18 cellular contexts compared by ENCODE assay signal in genomic region chr9:16928179-16928945, GRCh38. TPM values are rescaled to one million over a fixed set of nuclear protein-coding genes. Genes with fewer than 3 reads are reported as not detected.
DNase-seq lines count a peak whose midpoint lies in the region; ATAC-seq, FAIRE-seq and TF ChIP-seq lines count a peak whose summit lies in the region.
"Had no signal": no experiment of that assay in that cellular context is flagged by ENCODE, and none has a peak within 500 bp of the region (broad histone marks: within the 10 kb centered on the region; RNA-seq: fewer than 3 reads in every experiment).

No MANE protein-coding gene starts in this region.

- BruUV-seq in GM12878 (replicated peaks; lab: Mats Ljungman, UMichigan) = no TSS peak

- DNase-seq in GM23248 (peak; percentile 71), MG63 (peak; percentile 88), GM12878 (ENCODE audit: low read depth, low spot score) (no peak), kidney tubule cell (ENCODE audit: low spot score) (peak; percentile 75), D341Med (ENCODE audit: low spot score) (no peak)
- no peak for DNase-seq in activated CD4-positive, alpha-beta T cell treated with anti-CD3 and anti-CD28 coated beads, Interleukin-2, amount 10 ng/mL, durations not matched to agents 7 days and 5 days
- DNase-seq in effector memory CD4-positive, alpha-beta T cell = no peak
- DNase-seq: activated CD4-positive, alpha-beta memory T cell treated with anti-CD3 and anti-CD28 coated beads for 36 hours; activated naive CD4-positive, alpha-beta T cell treated with anti-CD3 and anti-CD28 coated beads, Interleukin-2, amount 50 U/mL, for 16 hours; activated T-cell treated with anti-CD3 and anti-CD28 coated beads, Interleukin-2, amount 50 U/mL, for 1 hour; heart left ventricle; kidney; NCI-H2081 had no signal

- peak overlapping the region; percentile 27 for H3K27ac ChIP-seq in GM23248
- H3K27ac ChIP-seq in GM12878 (ENCODE audit: control insufficient read depth, insufficient read depth) = no peak overlapping the region
- no peak overlapping the region for H3K27ac ChIP-seq in effector memory CD4-positive, alpha-beta T cell (ENCODE audit: insufficient read depth, low read length, poor library complexity, severe bottlenecking)
- H3K27ac ChIP-seq: heart left ventricle, thoracic aorta had no signal

- no peaks in the 10 kb centered on the region for H3K27me3 Mint-ChIP-seq in activated CD4-positive, alpha-beta T cell treated with anti-CD3 and anti-CD28 coated beads, Interleukin-2, amount 10 ng/mL, durations not matched to agents 7 days and 5 days
- H3K27me3 Mint-ChIP-seq: activated CD4-positive, alpha-beta memory T cell treated with anti-CD3 and anti-CD28 coated beads for 36 hours; B cell; dendritic cell treated with granulocyte-macrophage colony-stimulating factor and Interleukin-4, amounts not matched to agents 40 ng/mL and 50 ng/mL, for 4 days had no signal

- POLR2A ChIA-PET in GM12878 (lab: Charles Lee) = no interaction called here
- POLR2A ChIA-PET in activated CD4-positive, alpha-beta T cell treated with anti-CD3 and anti-CD28 coated beads, Interleukin-2, amount 10 ng/mL, durations not matched to agents 7 days and 5 days (lab: Charles Lee) = no interaction called here

- H3K9me3 Mint-ChIP-seq in activated CD4-positive, alpha-beta T cell treated with anti-CD3 and anti-CD28 coated beads, Interleukin-2, amount 10 ng/mL, durations not matched to agents 7 days and 5 days = peaks cover 5% of the 10 kb centered on the region
- H3K9me3 Mint-ChIP-seq: dendritic cell treated with granulocyte-macrophage colony-stimulating factor and Interleukin-4, amounts not matched to agents 40 ng/mL and 50 ng/mL, for 4 days had no signal

- H4K20me1 ChIP-seq in GM23248 (ENCODE audit: insufficient read depth) = no peaks in the 10 kb centered on the region
- no peaks in the 10 kb centered on the region for H4K20me1 ChIP-seq in GM12878 (ENCODE audit: control insufficient read depth, insufficient read depth)

- TF ChIP-seq EP300 in GM12878 (IDR thresholded peaks at IDR 0.05; ENCODE audit: borderline replicate concordance in 1 of 2, control insufficient read depth in 1 of 2, low read depth in 2 of 2, low read length in 2 of 2) = no peak

- peaks cover 22% of the 10 kb centered on the region for H3F3A ChIP-seq in GM23248 (ENCODE audit: insufficient read depth)

- in situ Hi-C loops in GM23248 (cut with MboI) (no loop called here), GM12878 (cut with MboI) (no loop called here)

- H3K36me3 ChIP-seq in GM23248 (ENCODE audit: low read depth) (no peaks in the 10 kb centered on the region), MG63 (no peaks in the 10 kb centered on the region), GM12878 (ENCODE audit: control insufficient read depth in 2 of 2, insufficient read depth in 2 of 2, low read length in 1 of 2) (no peaks in the 10 kb centered on the region)
- no peaks in the 10 kb centered on the region for H3K36me3 ChIP-seq in effector memory CD4-positive, alpha-beta T cell (ENCODE audit: control insufficient read depth, insufficient read depth, low read length)
- H3K36me3 ChIP-seq: heart left ventricle, thoracic aorta had no signal

- H2AFZ ChIP-seq in GM23248 = no peak overlapping the region
- no peak overlapping the region for H2AFZ ChIP-seq in GM12878 (ENCODE audit: control insufficient read depth, low read depth, low read length)

- no peak overlapping the region for H3K4me3 Mint-ChIP-seq in activated CD4-positive, alpha-beta T cell treated with anti-CD3 and anti-CD28 coated beads, Interleukin-2, amount 10 ng/mL, durations not matched to agents 7 days and 5 days
- H3K4me3 Mint-ChIP-seq: activated CD4-positive, alpha-beta memory T cell treated with anti-CD3 and anti-CD28 coated beads for 36 hours; B cell; dendritic cell treated with granulocyte-macrophage colony-stimulating factor and Interleukin-4, amounts not matched to agents 40 ng/mL and 50 ng/mL, for 4 days; nephron had no signal

- no peaks in the 10 kb centered on the region for H3K4me1 Mint-ChIP-seq in activated CD4-positive, alpha-beta T cell treated with anti-CD3 and anti-CD28 coated beads, Interleukin-2, amount 10 ng/mL, durations not matched to agents 7 days and 5 days
- H3K4me1 Mint-ChIP-seq: B cell, nephron had no signal

- H3K9me2 ChIP-seq in GM23248 (ENCODE audit: insufficient read depth) = no peaks in the 10 kb centered on the region

- no peak for TF ChIP-seq POLR2A in GM12878 (IDR thresholded peaks at IDR 0.05; ENCODE audit: low read depth, low read length)

- intact Hi-C loops in GM12878 (cut with micrococcal nuclease; ENCODE audit: unreplicated experiment) = no loop called here

- SMC1A ChIA-PET in GM12878 (lab: Charles Lee; ENCODE audit: uncharacterized antibody, unreplicated experiment) = no interaction called here

- no peak for TF ChIP-seq CTCF in GM12878 (IDR thresholded peaks at IDR 0.05 in 2 of 3, conservative IDR thresholded peaks at IDR 0.05 in 1 of 3; ENCODE audit: control insufficient read depth in 2 of 3, extremely low read depth in 1 of 3, insufficient read depth in 1 of 3, low read depth in 3 of 3, low read length in 3 of 3)

- H3K4me3 ChIP-seq in GM23248 (no peak overlapping the region), MG63 (no peak overlapping the region), GM12878 (no peak overlapping the region)
- no peak overlapping the region for H3K4me3 ChIP-seq in effector memory CD4-positive, alpha-beta T cell (ENCODE audit: insufficient read depth, low read depth, low read length, poor library complexity, severe bottlenecking)
- H3K4me3 ChIP-seq: heart left ventricle, thoracic aorta had no signal

- RAD21 ChIA-PET in GM12878 (lab: Charles Lee; ENCODE audit: unreplicated experiment) = no interaction called here

- H3K27me3 ChIP-seq in GM23248 (replicated peaks; ENCODE audit: insufficient read depth) = no peaks in the 10 kb centered on the region
- no peaks in the 10 kb centered on the region for H3K27me3 ChIP-seq in MG63
- no peaks in the 10 kb centered on the region for H3K27me3 ChIP-seq in GM12878 (replicated peaks in 1 of 2; ENCODE audit: control insufficient read depth in 2 of 2, insufficient read depth in 2 of 2, low read length in 1 of 2)
- no peaks in the 10 kb centered on the region for H3K27me3 ChIP-seq in effector memory CD4-positive, alpha-beta T cell (replicated peaks; ENCODE audit: control insufficient read depth, insufficient read depth, low read length, poor library complexity, severe bottlenecking)
- H3K27me3 ChIP-seq: heart left ventricle had no signal

- no peak for FAIRE-seq in GM12878 (lab: Jason Lieb, UNC)

- H3K27ac Mint-ChIP-seq in activated CD4-positive, alpha-beta T cell treated with anti-CD3 and anti-CD28 coated beads, Interleukin-2, amount 10 ng/mL, durations not matched to agents 7 days and 5 days = no peak overlapping the region
- H3K27ac Mint-ChIP-seq: activated CD4-positive, alpha-beta memory T cell treated with anti-CD3 and anti-CD28 coated beads for 36 hours; B cell; dendritic cell treated with granulocyte-macrophage colony-stimulating factor and Interleukin-4, amounts not matched to agents 40 ng/mL and 50 ng/mL, for 4 days; nephron had no signal

- WGBS in GM23248 (ENCODE audit: low coverage in 1 of 2, low lambda C conversion rate in 2 of 2, missing lambda C conversion rate in 2 of 2), 2 experiments = 58 to 65% methylated on average over 5 of the region's 5 CpGs
- 26% methylated on average over 5 of the region's 5 CpGs for WGBS in GM12878 (ENCODE audit: insufficient coverage, insufficient replicate concordance, low lambda C conversion rate, missing lambda C conversion rate)

- H3K36me3 Mint-ChIP-seq in activated CD4-positive, alpha-beta T cell treated with anti-CD3 and anti-CD28 coated beads, Interleukin-2, amount 10 ng/mL, durations not matched to agents 7 days and 5 days (ENCODE audit: low read depth) = no peaks in the 10 kb centered on the region
- H3K36me3 Mint-ChIP-seq: activated CD4-positive, alpha-beta memory T cell treated with anti-CD3 and anti-CD28 coated beads for 36 hours had no signal

- H3K4me2 ChIP-seq in GM23248 (ENCODE audit: unreplicated experiment) (peak overlapping the region; percentile 22), GM12878 (ENCODE audit: control insufficient read depth, insufficient read depth) (no peak overlapping the region)

- H3K9ac ChIP-seq in GM23248 = no peak overlapping the region
- no peak overlapping the region for H3K9ac ChIP-seq in GM12878 (ENCODE audit: control insufficient read depth, insufficient read depth, low read length)

- CTCF ChIA-PET in GM12878 (lab: Yijun Ruan, JAX) = no interaction called here
- CTCF ChIA-PET in activated CD4-positive, alpha-beta T cell treated with anti-CD3 and anti-CD28 coated beads, Interleukin-2, amount 10 ng/mL, durations not matched to agents 7 days and 5 days (lab: Charles Lee) = no interaction called here

- peaks cover 16% of the 10 kb centered on the region for H3K4me1 ChIP-seq in GM23248 (ENCODE audit: insufficient read depth)
- H3K4me1 ChIP-seq in GM12878 (ENCODE audit: control insufficient read depth, insufficient read depth, low read length) = no peaks in the 10 kb centered on the region
- no peaks in the 10 kb centered on the region for H3K4me1 ChIP-seq in effector memory CD4-positive, alpha-beta T cell (ENCODE audit: control insufficient read depth, insufficient read depth, low read length, poor library complexity, severe bottlenecking)
- H3K4me1 ChIP-seq: heart left ventricle had no signal

- peak; percentile 52; the same call in 2 of the 3 replicates for ATAC-seq in GM12878
- ATAC-seq in HG03097 (IDR thresholded peaks at IDR 0.05; ENCODE audit: low FRiP score, unreplicated experiment) = no peak
- ATAC-seq: heart left ventricle had no signal

- H3K9me3 ChIP-seq in GM23248 (ENCODE audit: low read depth) (no peaks in the 10 kb centered on the region), MG63 (no peaks in the 10 kb centered on the region; the same call in 1 of the 2 replicates), GM12878 (replicated peaks; ENCODE audit: control insufficient read depth, insufficient read depth, low read length) (no peaks in the 10 kb centered on the region; the same call in 2 of the 3 replicates)
- H3K9me3 ChIP-seq in effector memory CD4-positive, alpha-beta T cell (ENCODE audit: control insufficient read depth, low read length) = no peaks in the 10 kb centered on the region
- H3K9me3 ChIP-seq: thoracic aorta had no signal

- TF ChIP-seq RAD21 in GM12878 (IDR thresholded peaks at IDR 0.05; ENCODE audit: insufficient read depth, low read depth, low read length) = no peak

- H3K79me2 ChIP-seq in GM23248 (ENCODE audit: insufficient read depth) (no peaks in the 10 kb centered on the region), GM12878 (ENCODE audit: control insufficient read depth, insufficient read depth, low read length) (no peaks in the 10 kb centered on the region)

RNA-seq across cellular contexts. Expression of gene BNC2, which starts 57.9 kb away (rescaled TPM):
- 18.5 and 18.6 TPM in 2 replicates for total RNA-seq in GM23248 (2014; rRNA removed; shearing (Covaris generic))
- polyA plus RNA-seq in GM23248 (2016; fragmentation: Nextera tagmentation; extraction: Ambion mirVana) = 13.8 and 15.1 TPM in 2 replicates
- total RNA-seq in MG63 (2014; rRNA removed; shearing (Covaris generic); ENCODE audit: low replicate concordance) = 38.8 and 49.5 TPM in 2 replicates
- total RNA-seq in GM12878 (2013; cell fraction: nucleolus; rRNA removed) = 12.1 and 14.1 TPM in 2 replicates
- 0.27 and 0.28 TPM in 2 replicates for total RNA-seq in GM12878 (2014; rRNA removed)
- 0.13 and 0.28 TPM in 2 replicates for total RNA-seq in GM12878 (2014; rRNA removed; fragmentation: Illumina TruSeq; extraction: Trizol)
- total RNA-seq in GM12878 (2021) = 0.31 and 0.40 TPM in 2 replicates
- polyA plus RNA-seq in GM12878 (2011; ENCODE audit: low read depth) = 0.16 TPM
- polyA plus RNA-seq in GM12878 (2011; rRNA removed) = 14.5 and 15.0 TPM in 2 replicates
- 11.0 and 12.1 TPM in 2 replicates for polyA plus RNA-seq in GM12878 (2011; cell fraction: cytosol; rRNA removed)
- polyA plus RNA-seq in GM12878 (2011; cell fraction: nucleus; rRNA removed) = 26.0 and 26.7 TPM in 2 replicates
- polyA plus RNA-seq in GM12878 (2012) = 0.11 and 0.15 TPM in 2 replicates
- 0.16 and 0.24 TPM in 2 replicates for polyA plus RNA-seq in GM12878 (2014; fragmentation: Illumina TruSeq; extraction: Trizol)
- under 1 TPM; 0.05 to 0.07 TPM for polyA plus RNA-seq in GM12878 (2014; fragmentation: Nextera tagmentation; extraction: Ambion mirVana)
- polyA plus RNA-seq in GM12878 (2014; rRNA removed) = 0.08 and 0.22 TPM in 2 replicates
- under 1 TPM; 0.31 to 0.44 TPM for polyA plus RNA-seq in GM12878 (2016; fragmentation: Nextera tagmentation; extraction: Ambion mirVana)
- 66.6 and 82.3 TPM in 2 replicates for polyA minus RNA-seq in GM12878 (2011; rRNA and poly(A)+ RNA removed)
- 7.2 and 9.4 TPM in 2 replicates for polyA minus RNA-seq in GM12878 (2011; cell fraction: cytosol; rRNA and poly(A)+ RNA removed)
- polyA minus RNA-seq in GM12878 (2011; cell fraction: nucleus; rRNA and poly(A)+ RNA removed) = 65.8 and 94.2 TPM in 2 replicates
- total RNA-seq in activated CD4-positive, alpha-beta T cell treated with anti-CD3 and anti-CD28 coated beads, Interleukin-2, amount 10 ng/mL, durations not matched to agents 7 days and 5 days = not detected
- total RNA-seq: activated CD4-positive, alpha-beta memory T cell treated with anti-CD3 and anti-CD28 coated beads for 36 hours; B cell had no signal

Comparison
In these comparisons a context has a peak if more than half of its experiments do, and no peak if none do; other contexts are left out.
1. DNase-seq: peak in GM23248 (single experiment), MG63 (single experiment) and kidney tubule cell (single experiment); none in GM12878 (single experiment), activated CD4-positive, alpha-beta T cell treated with anti-CD3 and anti-CD28 coated beads, Interleukin-2, amount 10 ng/mL, durations not matched to agents 7 days and 5 days (single experiment), effector memory CD4-positive, alpha-beta T cell (0 of 3) and D341Med (single experiment).